8 cellular contexts compared by ENCODE assay signal in the genomic region with DNA sequence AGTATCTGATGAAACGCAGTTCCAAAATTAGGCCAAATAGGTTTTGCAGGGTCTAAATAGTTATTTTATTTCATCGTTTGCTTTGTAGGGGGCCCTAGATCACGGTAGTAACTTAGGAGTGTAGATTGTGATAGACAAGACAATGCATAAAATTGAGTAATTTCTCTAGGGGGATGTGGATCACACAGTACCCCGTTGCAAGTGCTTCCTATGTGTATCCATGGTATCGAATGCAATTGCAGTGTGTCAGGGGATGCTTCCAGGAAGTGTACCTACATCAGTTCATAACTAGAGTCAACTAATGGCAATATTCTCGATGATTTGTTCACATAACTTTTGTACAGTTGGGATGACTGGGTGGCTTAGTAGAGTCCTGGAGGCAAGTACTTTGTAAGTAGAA. TPM values are rescaled to one million over a fixed set of nuclear protein-coding genes. Genes with fewer than 3 reads are reported as not detected.
DNase-seq lines count a peak whose midpoint lies in the region; ATAC-seq and TF ChIP-seq lines count a peak whose summit lies in the region.

No MANE protein-coding gene starts in this region.

- H3K9ac ChIP-seq in HUES6 (ENCODE audit: low read length), result peak overlapping the region; percentile 91

- TF ChIP-seq CTCF in CD8-positive, alpha-beta T cell (IDR thresholded peaks at IDR 0.05), result no peak
- TF ChIP-seq CTCF in stomach (IDR thresholded peaks at IDR 0.05), result no peak

- no peaks in the 10 kb centered on the region for H3K9me3 Mint-ChIP-seq in CD8-positive, alpha-beta T cell
- no peaks in the 10 kb centered on the region for H3K9me3 Mint-ChIP-seq in activated naive CD8-positive, alpha-beta T cell treated with anti-CD3 and anti-CD28 coated beads for 36 hours
- no peaks in the 10 kb centered on the region for H3K9me3 Mint-ChIP-seq in immature natural killer cell

- CTCF ChIA-PET in CD8-positive, alpha-beta T cell (lab: Charles Lee), result interaction anchor here (1.4 kb wide), 1 partner anchor 23 kb away, joined by 3 read pairs; no protein-coding TSS in a partner anchor

- POLR2A ChIA-PET in CD8-positive, alpha-beta T cell (lab: Charles Lee), result interaction anchor here (0.6 to 2.1 kb wide), 2 partner anchors 12 to 28 kb away, joined by 3 to 4 read pairs; no protein-coding TSS in a partner anchor

- H3K27me3 Mint-ChIP-seq in CD8-positive, alpha-beta T cell (ENCODE audit: low read depth), result no peaks in the 10 kb centered on the region
- H3K27me3 Mint-ChIP-seq in activated naive CD8-positive, alpha-beta T cell treated with anti-CD3 and anti-CD28 coated beads for 36 hours, result peaks cover 5% of the 10 kb centered on the region
- H3K27me3 Mint-ChIP-seq in immature natural killer cell (ENCODE audit: low read depth in 3 of 3), result peaks cover 0 to 14% (median 4%) of the 10 kb centered on the region in 3 donors

- peak; percentile 7 for ATAC-seq in CD8-positive, alpha-beta T cell
- no peak for ATAC-seq in HG03139 (IDR thresholded peaks at IDR 0.05; ENCODE audit: unreplicated experiment)

- TF ChIP-seq POLR2A in stomach (IDR thresholded peaks at IDR 0.05), result no peak

- TF ChIP-seq EP300 in stomach (IDR thresholded peaks at IDR 0.05), result no peak

- peak overlapping the region; percentile 87 for H3K27ac Mint-ChIP-seq in CD8-positive, alpha-beta T cell
- H3K27ac Mint-ChIP-seq in activated naive CD8-positive, alpha-beta T cell treated with anti-CD3 and anti-CD28 coated beads for 36 hours, result peak overlapping the region; percentile 95
- peak overlapping the region; percentile 87 to 96 (median 94) for H3K27ac Mint-ChIP-seq in immature natural killer cell

- no peaks in the 10 kb centered on the region for H3K27me3 ChIP-seq in CD8-positive, alpha-beta T cell (ENCODE audit: insufficient read depth, low read length)
- H3K27me3 ChIP-seq in HUES6 (ENCODE audit: control insufficient read depth, insufficient read depth, low read length) (no peaks in the 10 kb centered on the region), stomach (no peaks in the 10 kb centered on the region)

- WGBS in stomach, 5 donors, result 1 to 4% (median 2%) methylated on average over 6 of the region's 6 CpGs

- peaks cover 30% of the 10 kb centered on the region for H3K4me1 Mint-ChIP-seq in CD8-positive, alpha-beta T cell (ENCODE audit: low read depth)
- peaks cover 22% of the 10 kb centered on the region for H3K4me1 Mint-ChIP-seq in activated naive CD8-positive, alpha-beta T cell treated with anti-CD3 and anti-CD28 coated beads for 36 hours
- H3K4me1 Mint-ChIP-seq in immature natural killer cell, result peaks cover 17 to 42% of the 10 kb centered on the region in 2 donors

- no peaks in the 10 kb centered on the region for H3K36me3 ChIP-seq in CD8-positive, alpha-beta T cell (ENCODE audit: insufficient read depth, low read length)
- H3K36me3 ChIP-seq in HUES6 (ENCODE audit: control insufficient read depth, insufficient read depth, low read length) (peaks cover 35% of the 10 kb centered on the region), stomach (peaks cover 10 to 36% (median 24%) of the 10 kb centered on the region in 4 donors)

- H3K4me1 ChIP-seq in CD8-positive, alpha-beta T cell (ENCODE audit: insufficient read depth, low read length), result peaks cover 21% of the 10 kb centered on the region
- H3K4me1 ChIP-seq in HUES6 (ENCODE audit: control insufficient read depth, insufficient read depth, low read length) (peaks cover 11% of the 10 kb centered on the region), stomach (peaks cover 8 to 55% (median 27%) of the 10 kb centered on the region in 4 donors)

- intact Hi-C loops in CD8-positive, alpha-beta T cell (cut with DNase I, micrococcal nuclease), result loop anchor here (1.0 to 10.0 kb wide), 7 partner anchors 25 to 1888 kb away; a partner anchor contains a TSS
- intact Hi-C loops in stomach (cut with DNase I; ENCODE audit: low total_unique reads), result no loop called here

- DNase-seq in CD8-positive, alpha-beta T cell, result no peak
- no peak for DNase-seq in activated naive CD8-positive, alpha-beta T cell treated with anti-CD3 and anti-CD28 coated beads for 36 hours
- DNase-seq in immature natural killer cell, result no peak
- DNase-seq in stomach, result no peak
- DNase-seq in cortex of kidney (lab: John Stamatoyannopoulos, UW), result no peak
- DNase-seq in NCI-H1105 treated with DMSO at 0.1 percent for 48 hours (lab: John Stamatoyannopoulos, UW), result no peak

- peak overlapping the region; percentile 55 for H3K4me3 ChIP-seq in CD8-positive, alpha-beta T cell (ENCODE audit: low read depth, low read length)
- peak overlapping the region; percentile 89 for H3K4me3 ChIP-seq in HUES6 (ENCODE audit: low read depth, low read length)
- H3K4me3 ChIP-seq in stomach, result peak overlapping the region; percentile 74 to 93 (median 82)

- H3K4me3 Mint-ChIP-seq in CD8-positive, alpha-beta T cell, result peak overlapping the region; percentile 80
- H3K4me3 Mint-ChIP-seq in activated naive CD8-positive, alpha-beta T cell treated with anti-CD3 and anti-CD28 coated beads for 36 hours, result peak overlapping the region; percentile 92
- peak overlapping the region; percentile 83 to 93 (median 88) for H3K4me3 Mint-ChIP-seq in immature natural killer cell

- H3K9me3 ChIP-seq in CD8-positive, alpha-beta T cell (ENCODE audit: low read length), result no peaks in the 10 kb centered on the region
- H3K9me3 ChIP-seq in HUES6 (ENCODE audit: control insufficient read depth, insufficient read depth, low read depth, low read length), result no peaks in the 10 kb centered on the region
- no peaks in the 10 kb centered on the region for H3K9me3 ChIP-seq in stomach

- H3K36me3 Mint-ChIP-seq in CD8-positive, alpha-beta T cell, result peaks cover 26% of the 10 kb centered on the region
- H3K36me3 Mint-ChIP-seq in activated naive CD8-positive, alpha-beta T cell treated with anti-CD3 and anti-CD28 coated beads for 36 hours, result peaks cover 11% of the 10 kb centered on the region
- H3K36me3 Mint-ChIP-seq in immature natural killer cell, result peaks cover 0 to 10% (median 9%) of the 10 kb centered on the region in 3 donors

- peak overlapping the region; percentile 86 for H3K27ac ChIP-seq in CD8-positive, alpha-beta T cell (ENCODE audit: low read depth, low read length)
- H3K27ac ChIP-seq in HUES6 (ENCODE audit: low read depth, low read length), result peak overlapping the region; percentile 85
- H3K27ac ChIP-seq in stomach, result peak overlapping the region in 4 of 5 donors; percentile 85 to 91 (median 86)

RNA-seq across cellular contexts. Expression of a gene that starts 0.9 kb away (rescaled TPM):
- total RNA-seq in CD8-positive, alpha-beta T cell, result 100 to 1,000 TPM; 150 to 170 TPM
- total RNA-seq in activated naive CD8-positive, alpha-beta T cell treated with anti-CD3 and anti-CD28 coated beads for 36 hours, result 100 to 1,000 TPM; 122 to 124 TPM
- 100 to 1,000 TPM in 1 of 3 donors, 10 to 100 TPM in 2; 67.1 to 115 (median 73.1) TPM for polyA plus RNA-seq in immature natural killer cell
- 10 to 100 TPM; 30.7 to 94.2 (median 41.4) TPM for total RNA-seq in stomach
- polyA plus RNA-seq in stomach, result 10 to 100 TPM; 60.0 to 76.5 (median 66.6) TPM

RNA-seq across cellular contexts. Expression of a gene that starts 25.1 kb away (rescaled TPM):
- 10 to 100 TPM; 13.7 to 15.8 TPM for total RNA-seq in CD8-positive, alpha-beta T cell
- total RNA-seq in activated naive CD8-positive, alpha-beta T cell treated with anti-CD3 and anti-CD28 coated beads for 36 hours, result 100 to 1,000 TPM; 115 TPM
- polyA plus RNA-seq in immature natural killer cell (100 to 1,000 TPM in 1 of 3 donors, 10 to 100 TPM in 2; 78.5 to 147 (median 97.5) TPM), stomach (10 to 100 TPM; 61.6 to 87.2 (median 71.3) TPM)
- 10 to 100 TPM in 4 of 5 donors, 1 to 10 TPM in 1; 1.4 to 46.9 (median 36.0) TPM for total RNA-seq in stomach

RNA-seq across cellular contexts. Expression of a gene that starts 27.7 kb away (rescaled TPM):
- total RNA-seq in CD8-positive, alpha-beta T cell, result 10 to 100 TPM; 23.2 to 24.4 TPM
- 10 to 100 TPM; 15.1 to 17.7 TPM for total RNA-seq in activated naive CD8-positive, alpha-beta T cell treated with anti-CD3 and anti-CD28 coated beads for 36 hours
- 10 to 100 TPM in 1 of 3 donors, 1 to 10 TPM in 2; 3.8 to 11.5 (median 5.1) TPM for polyA plus RNA-seq in immature natural killer cell
- 100 to 1,000 TPM in 1 of 5 donors, 10 to 100 TPM in 4; 32.7 to 151 (median 62.9) TPM for total RNA-seq in stomach
- polyA plus RNA-seq in stomach, result 10 to 100 TPM in 1 of 3 donors, 1 to 10 TPM in 2; 4.8 to 10.5 (median 5.5) TPM
